In genomic region chr15:90648137-90649070, GRCh38 we compare ENCODE assay signal across 9 cellular contexts.
A peak's percentile ranks its signal among the peaks of the same experiment; 100 is the strongest.
DNase-seq lines count a peak whose midpoint lies in the region; ATAC-seq and TF ChIP-seq lines count a peak whose summit lies in the region.
"Had no signal": no experiment of that assay in that cellular context is flagged by ENCODE, and none has a peak within 500 bp of the region (broad histone marks: within the 10 kb centered on the region; RNA-seq: fewer than 3 reads in every experiment).

No MANE protein-coding gene starts in this region.

- H4K20me1 ChIP-seq in PC-9 (ENCODE audit: insufficient read depth) = no peaks in the 10 kb centered on the region

- peak overlapping the region; percentile 76 to 77 for H3K4me3 Mint-ChIP-seq in activated T-cell treated with anti-CD3 and anti-CD28 coated beads, Interleukin-2, amount 50 U/mL, for 72 hours
- H3K4me3 Mint-ChIP-seq in nephron progenitor cell = no peak overlapping the region

- peaks cover 0 to under 1% of the 10 kb centered on the region in 2 donors for H3K36me3 Mint-ChIP-seq in activated T-cell treated with anti-CD3 and anti-CD28 coated beads, Interleukin-2, amount 50 U/mL, for 72 hours (ENCODE audit: insufficient read depth in 2 of 2)
- H3K36me3 Mint-ChIP-seq in nephron progenitor cell (ENCODE audit: low read depth) = peaks cover 17% of the 10 kb centered on the region

- peaks cover 33% of the 10 kb centered on the region for H3K4me1 Mint-ChIP-seq in activated T-cell treated with anti-CD3 and anti-CD28 coated beads, Interleukin-2, amount 50 U/mL, for 72 hours (ENCODE audit: low read depth)
- H3K4me1 Mint-ChIP-seq in nephron progenitor cell = peaks cover 7% of the 10 kb centered on the region

- TF ChIP-seq POLR2A in thyroid gland (IDR thresholded peaks at IDR 0.05) = no peak

- no peaks in the 10 kb centered on the region for H3K27me3 ChIP-seq in PC-9 (ENCODE audit: insufficient read depth, low read depth)
- no peaks in the 10 kb centered on the region for H3K27me3 ChIP-seq in thyroid gland

- peak overlapping the region; percentile 94 for H3K27ac Mint-ChIP-seq in activated T-cell treated with anti-CD3 and anti-CD28 coated beads, Interleukin-2, amount 50 U/mL, for 72 hours
- H3K27ac Mint-ChIP-seq in nephron progenitor cell = no peak overlapping the region

- peak overlapping the region; percentile 45; the same call in 1 of the 2 replicates for H2AFZ ChIP-seq in PC-9

- H3K27ac ChIP-seq in PC-9 = peak overlapping the region; percentile 41
- H3K27ac ChIP-seq in thyroid gland = peak overlapping the region in 2 of 3 donors; percentile 49 to 68

- peaks cover 24% of the 10 kb centered on the region for H3K4me1 ChIP-seq in PC-9 (replicated peaks; ENCODE audit: insufficient read depth)
- H3K4me1 ChIP-seq in thyroid gland = peaks cover 0 to 3% of the 10 kb centered on the region in 2 donors

- intact Hi-C loops in PC-9 (cut with micrococcal nuclease; ENCODE audit: unreplicated experiment) (loop anchor here (1.0 to 5.0 kb wide), 6 partner anchors 45 to 355 kb away; no protein-coding TSS in a partner anchor), thyroid gland (cut with DNase I) (loop anchor here (2.0 to 5.0 kb wide), 2 partner anchors 44 to 238 kb away; no protein-coding TSS in a partner anchor)

- POLR2A ChIA-PET in PC-9 (lab: Charles Lee; ENCODE audit: unreplicated experiment) = interaction anchor here (0.6 to 0.7 kb wide), 2 partner anchors 282 to 346 kb away, joined by 3 to 7 read pairs; no protein-coding TSS in a partner anchor

- 42 to 45% methylated on average over 14 of the region's 14 CpGs for WGBS in thyroid gland, 2 donors

- H3K4me2 ChIP-seq in PC-9 = peak overlapping the region; percentile 77

- H3K27me3 Mint-ChIP-seq in activated T-cell treated with anti-CD3 and anti-CD28 coated beads, Interleukin-2, amount 50 U/mL, for 72 hours (ENCODE audit: low read depth) = no peaks in the 10 kb centered on the region
- no peaks in the 10 kb centered on the region for H3K27me3 Mint-ChIP-seq in nephron progenitor cell (ENCODE audit: low read depth, poor library complexity)

- no peaks in the 10 kb centered on the region for H3K79me2 ChIP-seq in PC-9 (ENCODE audit: low read depth)

- DNase-seq in Ammon's horn (ENCODE audit: low spot score) = peak; percentile 82
- peak; percentile 85 for DNase-seq in HT-29 (ENCODE audit: low spot score)
- peak; percentile 41 to 69 for DNase-seq in PC-9
- DNase-seq in activated T-cell treated with anti-CD3 and anti-CD28 coated beads, Interleukin-2, amount 50 U/mL, for 72 hours = peak; percentile 65 to 70
- DNase-seq in fibroblast of pulmonary artery (ENCODE audit: low read depth) = peak; percentile 80
- DNase-seq in nephron progenitor cell = peak; percentile 61
- DNase-seq in thyroid gland = peak; percentile 57 to 60

- no peaks in the 10 kb centered on the region for H3K9me2 ChIP-seq in PC-9 (ENCODE audit: insufficient read depth)

- CTCF ChIA-PET in PC-9 (lab: Charles Lee) = interaction anchor here (0.5 to 1.3 kb wide), 13 partner anchors 30 to 385 kb away, joined by 3 to 10 read pairs (median 3); partner anchors contain the start of genes BLM, UNC45A and VPS33B

- no peaks in the 10 kb centered on the region for H3K36me3 ChIP-seq in PC-9 (ENCODE audit: low read depth)
- peaks cover 0 to 5% of the 10 kb centered on the region in 2 donors for H3K36me3 ChIP-seq in thyroid gland

- TF ChIP-seq CTCF in PC-9 (conservative IDR thresholded peaks at IDR 0.05) (peak; percentile 97), fibroblast of pulmonary artery (IDR thresholded peaks at IDR 0.05; ENCODE audit: low read length, missing control alignments) (peak; percentile 89), nephron progenitor cell (IDR thresholded peaks at IDR 0.05) (peak; percentile 89), thyroid gland (IDR thresholded peaks at IDR 0.05) (peak; percentile 74 to 92 (median 88))

- ATAC-seq in GM18870 (IDR thresholded peaks at IDR 0.05; ENCODE audit: unreplicated experiment) = peak; percentile 64
- ATAC-seq in activated T-cell treated with anti-CD3 and anti-CD28 coated beads, Interleukin-2, amount 50 U/mL, for 72 hours (replicated peaks in 1 of 2) = peak; percentile 77 to 82

- H3F3A ChIP-seq in PC-9 (ENCODE audit: insufficient read depth, low read depth) = peaks cover 32% of the 10 kb centered on the region

- H3K4me3 ChIP-seq in PC-9 = peak overlapping the region; percentile 21; the same call in 1 of the 2 replicates
- H3K4me3 ChIP-seq in fibroblast of pulmonary artery (replicated peaks; ENCODE audit: low read depth, low read length) = no peak overlapping the region
- no peak overlapping the region for H3K4me3 ChIP-seq in thyroid gland (replicated peaks in 1 of 3)

- H3K9me3 ChIP-seq in PC-9 (ENCODE audit: insufficient read depth, low read depth) (no peaks in the 10 kb centered on the region), thyroid gland (no peaks in the 10 kb centered on the region)

- no peaks in the 10 kb centered on the region for H3K9me3 Mint-ChIP-seq in activated T-cell treated with anti-CD3 and anti-CD28 coated beads, Interleukin-2, amount 50 U/mL, for 72 hours
- peaks cover 4% of the 10 kb centered on the region for H3K9me3 Mint-ChIP-seq in nephron progenitor cell
- H3K9me3 Mint-ChIP-seq: IgD-negative memory B cell had no signal

- no TSS peak for BruUV-seq in PC-9 (replicated peaks; lab: Mats Ljungman, UMichigan)
